ENCODE assay signal across 9 cellular contexts in the genomic region with DNA sequence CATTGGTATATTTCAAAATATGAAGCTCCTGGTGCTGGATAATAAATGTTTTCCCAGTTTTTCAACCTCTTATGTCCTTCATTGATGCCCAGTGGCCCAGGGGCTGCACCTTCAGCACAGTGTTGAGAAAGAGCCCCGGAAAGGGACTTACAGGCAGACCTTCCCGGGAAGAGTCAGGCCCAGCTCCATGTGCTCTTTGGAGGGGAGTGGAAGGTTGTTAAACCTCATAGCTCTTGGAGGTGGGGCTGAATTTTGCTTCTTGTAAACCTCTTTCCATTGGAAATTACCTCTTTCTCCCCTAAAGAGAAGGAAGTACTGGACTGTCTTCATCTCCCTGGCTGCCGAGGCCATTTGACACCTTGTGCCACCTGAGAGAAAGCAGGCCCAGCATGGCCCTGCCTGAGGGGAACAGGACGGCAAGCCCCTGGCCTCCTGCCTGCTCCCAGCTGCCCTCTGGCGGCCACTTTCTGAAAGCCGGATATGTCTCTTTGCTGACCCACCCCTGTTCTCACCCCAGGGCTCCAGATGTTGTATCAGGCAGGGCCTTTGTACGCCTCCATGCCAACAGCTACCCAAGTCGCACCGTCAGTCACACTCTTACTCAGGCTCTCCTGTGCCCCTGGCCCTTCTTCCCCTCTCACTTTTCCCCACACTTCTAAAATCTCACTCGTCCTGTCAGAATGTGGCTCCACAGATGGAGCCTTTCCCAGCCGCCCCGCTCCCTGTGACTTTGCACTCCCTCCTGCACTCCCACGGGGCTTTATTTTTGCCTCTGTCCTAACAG. TPM values are rescaled to one million over a fixed set of nuclear protein-coding genes. Genes with fewer than 3 reads are reported as not detected.
DNase-seq lines count a peak whose midpoint lies in the region; ATAC-seq and TF ChIP-seq lines count a peak whose summit lies in the region.
"Had no signal": no experiment of that assay in that cellular context is flagged by ENCODE, and none has a peak within 500 bp of the region (broad histone marks: within the 10 kb centered on the region; RNA-seq: fewer than 3 reads in every experiment).

No MANE protein-coding gene starts in this region.

- H2BK5ac ChIP-seq in trophoblast cell (ENCODE audit: low read depth, low read length, poor library complexity) = no peak overlapping the region

- no peak overlapping the region for H4K8ac ChIP-seq in trophoblast cell (ENCODE audit: low read depth, low read length)

- no peak overlapping the region for H3K4me2 ChIP-seq in trophoblast cell (ENCODE audit: low read length)

- H4K12ac ChIP-seq in trophoblast cell (ENCODE audit: low read depth, low read length) = no peak overlapping the region

- no peak overlapping the region for H4K91ac ChIP-seq in trophoblast cell (ENCODE audit: low read depth, low read length)

- H3K27me3 ChIP-seq in trophoblast cell (ENCODE audit: insufficient read depth, low read length) = no peaks in the 10 kb centered on the region

- H3K27ac ChIP-seq in trophoblast cell (ENCODE audit: low read depth, low read length) = no peak overlapping the region

- H2AK5ac ChIP-seq in trophoblast cell (ENCODE audit: low read length) = peak overlapping the region; percentile 15

- peaks cover 0 to 2% of the 10 kb centered on the region in 2 experiments for H3K36me3 ChIP-seq in trophoblast cell (ENCODE audit: control insufficient read depth in 1 of 2, insufficient read depth in 2 of 2, low read length in 2 of 2)

- no CpG with 5 or more reads among the region's 13 CpGs for WGBS in trophoblast cell (ENCODE audit: extremely low coverage, insufficient coverage, insufficient read length)

- no peak overlapping the region for H3K4me3 ChIP-seq in trophoblast cell (ENCODE audit: low read depth, low read length)

- H3K79me1 ChIP-seq in trophoblast cell (ENCODE audit: low read length) = no peaks in the 10 kb centered on the region

- peak overlapping the region; percentile 42 for H3K4me3 Mint-ChIP-seq in type B pancreatic cell

- H3K18ac ChIP-seq in trophoblast cell (ENCODE audit: low read length) = no peak overlapping the region

- H3K23ac ChIP-seq in trophoblast cell (ENCODE audit: low read length) = no peak overlapping the region

- no peak overlapping the region for H3K4ac ChIP-seq in trophoblast cell (ENCODE audit: low read depth, low read length)

- H3K4me1 ChIP-seq in trophoblast cell (ENCODE audit: control insufficient read depth in 1 of 2, insufficient read depth in 2 of 2, low read length in 2 of 2) = peaks cover 14 to 18% of the 10 kb centered on the region in 2 experiments

- H2AFZ ChIP-seq in trophoblast cell (ENCODE audit: insufficient read depth, low read length, poor library complexity) = no peak overlapping the region

- no peak overlapping the region for H3K14ac ChIP-seq in trophoblast cell (ENCODE audit: low read length)

- no peak overlapping the region for H2BK12ac ChIP-seq in trophoblast cell (ENCODE audit: low read length)

- H3K9me3 ChIP-seq in trophoblast cell (ENCODE audit: insufficient read depth, low read depth, low read length) = no peaks in the 10 kb centered on the region

- peak; percentile 91 for DNase-seq in DMS 273 (lab: John Stamatoyannopoulos, UW; ENCODE audit: unreplicated experiment)
- peak; percentile 64 for DNase-seq in LHCN-M2 (ENCODE audit: low read depth)
- DNase-seq in SHP77 treated with DMSO at 0.1 percent for 48 hours (lab: John Stamatoyannopoulos, UW) = peak; percentile 43
- DNase-seq in activated gamma-delta T cell treated with anti-CD3 and anti-CD28 coated beads, Interleukin-2, amount 50 U/mL, for 16 hours (ENCODE audit: low read depth) = peak; percentile 86
- peak; percentile 83 for DNase-seq in globus pallidus (ENCODE audit: low spot score)
- peak; percentile 65 to 87 for DNase-seq in trophoblast cell
- peak; percentile 89 for DNase-seq in type B pancreatic cell (ENCODE audit: extremely low spot score, unreplicated experiment)

- no peaks in the 10 kb centered on the region for H3K79me2 ChIP-seq in trophoblast cell (ENCODE audit: control insufficient read depth, insufficient read depth, low read length, poor library complexity)

- H3K9me3 Mint-ChIP-seq in type B pancreatic cell = no peaks in the 10 kb centered on the region

- peaks cover 10% of the 10 kb centered on the region for H3K36me3 Mint-ChIP-seq in type B pancreatic cell

- H3K9ac ChIP-seq in trophoblast cell (ENCODE audit: low read length) = no peak overlapping the region

- peak; percentile 93 for TF ChIP-seq CTCF in type B pancreatic cell (conservative IDR thresholded peaks at IDR 0.05)

- no peaks in the 10 kb centered on the region for H3K27me3 Mint-ChIP-seq in type B pancreatic cell

- peak overlapping the region; percentile 83 for H3K27ac Mint-ChIP-seq in type B pancreatic cell

- H2BK120ac ChIP-seq in trophoblast cell (ENCODE audit: insufficient read depth, low read length, poor library complexity) = no peak overlapping the region

- peaks cover 37% of the 10 kb centered on the region for H3K4me1 Mint-ChIP-seq in type B pancreatic cell (ENCODE audit: unreplicated experiment)

- peak; percentile 73 for ATAC-seq in GM21619 (IDR thresholded peaks at IDR 0.05; ENCODE audit: unreplicated experiment)

RNA-seq across cellular contexts. Expression of gene EVL, which starts 43.0 kb away (rescaled TPM):
- total RNA-seq in LHCN-M2 (2014; rRNA removed) (24.1 and 169 TPM in 2 replicates), type B pancreatic cell (ENCODE audit: low replicate concordance) (66.3 and 159 TPM in 2 replicates)
- polyA plus RNA-seq in LHCN-M2 (2012) = 23.0 TPM
- polyA plus RNA-seq in trophoblast cell (2013) = 31.4 and 32.7 TPM in 2 replicates

RNA-seq across cellular contexts. Expression of gene DEGS2, which starts 51.2 kb away (rescaled TPM):
- 0.58 TPM in 1 of 2 replicates, not detected in the other for total RNA-seq in LHCN-M2 (2014; rRNA removed)
- polyA plus RNA-seq in LHCN-M2 (2012) = 0.11 TPM
- 4.2 and 4.6 TPM in 2 replicates for polyA plus RNA-seq in trophoblast cell (2013)
- 5.2 and 7.6 TPM in 2 replicates for total RNA-seq in type B pancreatic cell (ENCODE audit: low replicate concordance)
- total RNA-seq: glomerular endothelial cell had no signal
